Comparison of ENCODE assay signal across 39 cellular contexts in genomic region chr19:34523408-34523807, GRCh38.
"Had no signal": no experiment of that assay in that cellular context is flagged by ENCODE, and none has a peak within 500 bp of the region (broad histone marks: within the 10 kb centered on the region; RNA-seq: fewer than 3 reads in every experiment).

No MANE protein-coding gene starts in this region.

- H3K27me3 ChIP-seq: ascending aorta, body of pancreas, brain microvascular endothelial cell, breast epithelium, cardiac muscle cell had no signal

- DNase-seq: activated effector memory CD4-positive, alpha-beta T cell treated with anti-CD3 and anti-CD28 coated beads, Interleukin-2, amount 50 U/mL, for 16 hours; activated effector memory CD4-positive, alpha-beta T cell treated with Interleukin-2 at 50 U/mL for 16 hours; activated gamma-delta T cell; activated gamma-delta T cell treated with Interleukin-2 at 50 U/mL for 16 hours; activated naive CD4-positive, alpha-beta T cell; activated naive CD4-positive, alpha-beta T cell treated with anti-CD3 and anti-CD28 coated beads for 36 hours; activated naive CD4-positive, alpha-beta T cell treated with anti-CD3 and anti-CD28 coated beads, Interleukin-2, amount 10 ng/mL, durations not matched to agents 7 days and 5 days; activated naive CD4-positive, alpha-beta T cell treated with Interleukin-2 at 50 U/mL for 16 hours; activated naive CD8-positive, alpha-beta T cell treated with anti-CD3 and anti-CD28 coated beads for 36 hours; activated naive CD8-positive, alpha-beta T cell treated with anti-CD3 and anti-CD28 coated beads, Interleukin-2, amount 10 ng/mL, durations not matched to agents 7 days and 5 days; activated naive CD8-positive, alpha-beta T cell treated with anti-CD3 and anti-CD28 coated beads, Interleukin-2, amount 50 U/mL, for 24 hours; activated T-cell treated with anti-CD3 and anti-CD28 coated beads, Interleukin-2, amount 50 U/mL, for 1 hour; activated T-cell treated with anti-CD3 and anti-CD28 coated beads, Interleukin-2, amount 50 U/mL, for 24 hours; activated T-cell treated with anti-CD3 and anti-CD28 coated beads, Interleukin-2, amount 50 U/mL, for 4 hours; activated T-cell treated with anti-CD3 and anti-CD28 coated beads, Interleukin-2, amount 50 U/mL, for 48 hours; activated T-cell treated with anti-CD3 and anti-CD28 coated beads, Interleukin-2, amount 50 U/mL, for 72 hours; adrenal gland; amniotic stem cell; amygdala; anterior cingulate cortex; aorta; body of pancreas; brain microvascular endothelial cell; caudate nucleus; central memory CD4-positive, alpha-beta T cell; cerebellar nuclear complex had no signal

- H3K9me3 Mint-ChIP-seq: activated naive CD4-positive, alpha-beta T cell treated with anti-CD3 and anti-CD28 coated beads for 36 hours; activated naive CD4-positive, alpha-beta T cell treated with anti-CD3 and anti-CD28 coated beads, Interleukin-2, amount 10 ng/mL, durations not matched to agents 7 days and 5 days; activated naive CD4-positive, alpha-beta T cell treated with anti-CD3 and anti-CD28 coated beads, Interleukin-2, amount 50 U/mL, for 24 hours; activated naive CD8-positive, alpha-beta T cell treated with anti-CD3 and anti-CD28 coated beads for 36 hours; activated naive CD8-positive, alpha-beta T cell treated with anti-CD3 and anti-CD28 coated beads, Interleukin-2, amount 10 ng/mL, durations not matched to agents 7 days and 5 days; activated T-cell treated with anti-CD3 and anti-CD28 coated beads, Interleukin-2, amount 50 U/mL, for 24 hours; activated T-helper 1 cell treated with anti-CD3 and anti-CD28 coated beads, Interleukin-12 subunit alpha, Interleukin-12 subunit beta, Interleukin-2, Interleukin-4 antibody, amounts not matched to agents 30 ng/mL and 10 ng/mL and 1 ng/mL, durations not matched to agents 14 hours and 24 hours and 36 hours; activated T-helper 17 cell treated with anti-CD3 and anti-CD28 coated beads, Interleukin-2, amount 50 U/mL, for 72 hours; activated T-helper 2 cell treated with anti-CD3 and anti-CD28 coated beads, Interferon-gamma antibody, Interleukin-2, Interleukin-4, amounts not matched to agents 10 μg/mL and 5 μg/mL and 100 μg/mL, durations not matched to agents 14 hours and 24 hours and 36 hours; central memory CD8-positive, alpha-beta T cell had no signal

- H3K36me3 Mint-ChIP-seq: activated naive CD4-positive, alpha-beta T cell treated with anti-CD3 and anti-CD28 coated beads, Interleukin-2, amount 10 ng/mL, durations not matched to agents 7 days and 5 days; activated naive CD4-positive, alpha-beta T cell treated with anti-CD3 and anti-CD28 coated beads, Interleukin-2, amount 50 U/mL, for 24 hours; activated naive CD8-positive, alpha-beta T cell; activated naive CD8-positive, alpha-beta T cell treated with anti-CD3 and anti-CD28 coated beads for 36 hours; activated naive CD8-positive, alpha-beta T cell treated with anti-CD3 and anti-CD28 coated beads, Interleukin-2, amount 10 ng/mL, durations not matched to agents 7 days and 5 days; brain had no signal

- H3K9me3 ChIP-seq: ascending aorta, body of pancreas, breast epithelium had no signal

- FAIRE-seq: astrocyte, bronchial epithelial cell, colon had no signal

- H3K27ac Mint-ChIP-seq: activated naive CD4-positive, alpha-beta T cell treated with anti-CD3 and anti-CD28 coated beads for 36 hours; activated naive CD4-positive, alpha-beta T cell treated with anti-CD3 and anti-CD28 coated beads, Interleukin-2, amount 10 ng/mL, durations not matched to agents 7 days and 5 days; activated naive CD4-positive, alpha-beta T cell treated with anti-CD3 and anti-CD28 coated beads, Interleukin-2, amount 50 U/mL, for 24 hours; activated naive CD8-positive, alpha-beta T cell; activated naive CD8-positive, alpha-beta T cell treated with anti-CD3 and anti-CD28 coated beads for 36 hours; activated naive CD8-positive, alpha-beta T cell treated with anti-CD3 and anti-CD28 coated beads, Interleukin-2, amount 10 ng/mL, durations not matched to agents 7 days and 5 days; activated naive CD8-positive, alpha-beta T cell treated with anti-CD3 and anti-CD28 coated beads, Interleukin-2, amount 50 U/mL, for 24 hours; activated T-cell treated with anti-CD3 and anti-CD28 coated beads, Interleukin-2, amount 50 U/mL, for 24 hours; activated T-cell treated with anti-CD3 and anti-CD28 coated beads, Interleukin-2, amount 50 U/mL, for 72 hours; activated T-helper 1 cell treated with anti-CD3 and anti-CD28 coated beads, Interleukin-12 subunit alpha, Interleukin-12 subunit beta, Interleukin-2, Interleukin-4 antibody, amounts not matched to agents 30 ng/mL and 10 ng/mL and 1 ng/mL, durations not matched to agents 14 hours and 24 hours and 36 hours; activated T-helper 17 cell treated with anti-CD3 and anti-CD28 coated beads, Interleukin-2, amount 50 U/mL, for 72 hours; activated T-helper 2 cell treated with anti-CD3 and anti-CD28 coated beads, Interferon-gamma antibody, Interleukin-2, Interleukin-4, amounts not matched to agents 10 μg/mL and 5 μg/mL and 100 μg/mL, durations not matched to agents 14 hours and 24 hours and 36 hours; brain had no signal

- ATAC-seq: activated naive CD8-positive, alpha-beta T cell treated with anti-CD3 and anti-CD28 coated beads, Interleukin-2, amount 50 U/mL, for 24 hours; activated T-cell treated with anti-CD3 and anti-CD28 coated beads, Interleukin-2, amount 50 U/mL, for 4 hours; activated T-cell treated with anti-CD3 and anti-CD28 coated beads, Interleukin-2, amount 50 U/mL, for 72 hours; activated T-helper 17 cell treated with anti-CD3 and anti-CD28 coated beads, Interleukin-2, amount 50 U/mL, for 72 hours; body of pancreas had no signal

- H3K4me1 ChIP-seq: adrenal gland, ascending aorta, body of pancreas, breast epithelium had no signal

- H3K27ac ChIP-seq: adrenal gland, ascending aorta, body of pancreas, brain microvascular endothelial cell, breast epithelium, cardiac muscle cell had no signal

- H3K4me3 ChIP-seq: adrenal gland, ascending aorta, body of pancreas, breast epithelium, cardiac muscle cell had no signal

- H3K36me3 ChIP-seq: adrenal gland, ascending aorta, brain microvascular endothelial cell, breast epithelium, cardiac muscle cell had no signal
